8 cellular contexts compared by ENCODE assay signal in genomic region chr2:74548919-74549684, GRCh38.
A peak's percentile ranks its signal among the peaks of the same experiment; 100 is the strongest.
DNase-seq lines count a peak whose midpoint lies in the region; TF ChIP-seq lines count a peak whose summit lies in the region.

No MANE protein-coding gene starts in this region.

- in situ Hi-C loops in astrocyte of the cerebellum (cut with HindIII; ENCODE audit: low sequenced_read_pairs), result no loop called here

- peak; percentile 86 for DNase-seq in COLO668 (lab: John Stamatoyannopoulos, UW; ENCODE audit: unreplicated experiment)
- DNase-seq in NCI-H510A (lab: John Stamatoyannopoulos, UW), result peak; percentile 67
- DNase-seq in astrocyte of the cerebellum (ENCODE audit: low read depth), result no peak
- DNase-seq in KG1 (lab: John Stamatoyannopoulos, UW), result no peak
- no peak for DNase-seq in globus pallidus (ENCODE audit: low spot score)

- peak; percentile 53 for TF ChIP-seq POLR2A in GM19193 (IDR thresholded peaks at IDR 0.05; ENCODE audit: extremely low read depth, insufficient read depth, insufficient read length)

- peak overlapping the region in 19 of 21 experiments; percentile 9 to 86 (median 63) for H3K27ac ChIP-seq in skin epidermis

- no peak for TF ChIP-seq CTCF in astrocyte of the cerebellum (IDR thresholded peaks at IDR 0.05; ENCODE audit: low read depth, low read length, missing control alignments)

- H3K9me3 ChIP-seq in iPS-18c (ENCODE audit: control insufficient read depth, insufficient read depth, low read length), result no peaks in the 10 kb centered on the region

- peak overlapping the region; percentile 44 for H3K4me3 ChIP-seq in astrocyte of the cerebellum (ENCODE audit: low read depth, low read length)
- peak overlapping the region; percentile 77 for H3K4me3 ChIP-seq in iPS-18c (ENCODE audit: insufficient read depth, low read depth, low read length)
- H3K4me3 ChIP-seq in skin epidermis, result peak overlapping the region; percentile 21 to 53 (median 47)

Comparison
In these comparisons a context has a peak if more than half of its experiments do, and no peak if none do; other contexts are left out.
1. DNase-seq: peak in COLO668 (single experiment) and NCI-H510A (single experiment); none in astrocyte of the cerebellum (single experiment), KG1 (single experiment) and globus pallidus (single experiment).
2. Peak in every context shown above with its lines, with median percentiles within 50 percentile points of each other: H3K4me3 ChIP-seq.